Comparison of ENCODE assay signal across 24 cellular contexts in the genomic region with DNA sequence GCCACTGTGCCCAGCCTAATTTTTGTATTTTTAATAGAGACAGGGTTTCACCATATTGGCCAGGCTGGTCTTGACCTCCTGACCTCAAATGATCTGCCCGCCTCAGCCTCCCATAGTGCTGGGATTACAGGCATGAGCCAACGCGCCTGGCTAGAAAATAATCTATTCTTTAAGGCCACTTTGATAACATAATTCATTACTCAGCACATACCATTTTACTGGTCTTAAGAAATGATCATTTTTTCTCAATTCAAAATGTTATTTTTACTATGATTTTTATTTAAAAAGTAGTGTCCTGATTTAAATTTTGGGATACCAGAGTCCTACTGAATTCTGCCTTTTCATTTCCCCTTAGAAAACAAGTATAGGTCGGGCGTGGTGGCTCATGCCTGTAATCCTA.
"Had no signal": no experiment of that assay in that cellular context is flagged by ENCODE, and none has a peak within 500 bp of the region (broad histone marks: within the 10 kb centered on the region; RNA-seq: fewer than 3 reads in every experiment).

No MANE protein-coding gene starts in this region.

- H3K4me1 ChIP-seq: foreskin keratinocyte, left lung, lower lobe of right lung had no signal

- H3K4me3 ChIP-seq: coronary artery, dorsolateral prefrontal cortex, esophagus muscularis mucosa, gastroesophageal sphincter, heart left ventricle, hepatocyte, left lung, lower lobe of right lung, mucosa of descending colon had no signal

- H3K9me3 ChIP-seq: esophagus muscularis mucosa, gastroesophageal sphincter, heart left ventricle, left lung, lower lobe of right lung, mucosa of descending colon had no signal

- FAIRE-seq: endothelial cell of umbilical vein, frontal cortex, islet of Langerhans, keratinocyte had no signal

- DNase-seq: dermis blood vessel endothelial cell; dorsolateral prefrontal cortex; effector CD4-positive, alpha-beta T cell; effector memory CD4-positive, alpha-beta T cell; foreskin keratinocyte; heart left ventricle; hypothalamus; left cardiac atrium; left lung; left ventricle myocardium superior; lower lobe of right lung; mesenchymal stem cell; mucosa of descending colon; naive B cell; naive thymus-derived CD8-positive, alpha-beta T cell had no signal

- H3K27ac ChIP-seq: coronary artery, dorsolateral prefrontal cortex, esophagus muscularis mucosa, foreskin keratinocyte, heart left ventricle, hepatocyte, left lung, lower lobe of right lung had no signal

- H3K27me3 Mint-ChIP-seq: naive B cell; naive thymus-derived CD8-positive, alpha-beta T cell had no signal

- H3K4me3 Mint-ChIP-seq: mesothelial cell of epicardium; naive B cell; naive thymus-derived CD8-positive, alpha-beta T cell had no signal

- H3K27me3 ChIP-seq: dorsolateral prefrontal cortex, esophagus muscularis mucosa, foreskin keratinocyte, gastroesophageal sphincter, heart left ventricle, hepatocyte, left lung had no signal

- H3K27ac Mint-ChIP-seq: mesothelial cell of epicardium; naive thymus-derived CD8-positive, alpha-beta T cell had no signal

- H2AFZ ChIP-seq: hepatocyte had no signal

- H3K9me3 Mint-ChIP-seq: mesothelial cell of epicardium; naive B cell; naive thymus-derived CD8-positive, alpha-beta T cell had no signal

- H3K4me2 ChIP-seq: hepatocyte had no signal

- H3K4me1 Mint-ChIP-seq: mesothelial cell of epicardium; naive B cell; naive thymus-derived CD8-positive, alpha-beta T cell had no signal

- ATAC-seq: foreskin keratinocyte; gastroesophageal sphincter; heart left ventricle; left cardiac atrium; left lung; left ventricle myocardium superior; lower lobe of right lung; mucosa of descending colon; naive thymus-derived CD8-positive, alpha-beta T cell had no signal
